Comparison of ENCODE assay signal across 8 cellular contexts in genomic region chr7:116209561-116210070, GRCh38. TPM values are rescaled to one million over a fixed set of nuclear protein-coding genes. Genes with fewer than 3 reads are reported as not detected.
A peak's percentile ranks its signal among the peaks of the same experiment; 100 is the strongest.
DNase-seq lines count a peak whose midpoint lies in the region; ATAC-seq and TF ChIP-seq lines count a peak whose summit lies in the region.

No MANE protein-coding gene starts in this region.

- CTCF ChIA-PET in activated CD8-positive, alpha-beta T cell treated with anti-CD3 and anti-CD28 coated beads, Interleukin-2, amount 10 ng/mL, durations not matched to agents 7 days and 5 days (lab: Charles Lee), result interaction anchor here (0.9 to 5.0 kb wide), 12 partner anchors 10 to 381 kb away, joined by 3 to 37 read pairs (median 6); no protein-coding TSS in a partner anchor

- TF ChIP-seq CTCF in transverse colon (IDR thresholded peaks at IDR 0.05), result no peak

- WGBS in transverse colon (ENCODE audit: low coverage in 1 of 2), 2 donors, result 94 to 100% methylated on average over 1 to 6 of the region's 6 CpGs

- H3K27ac Mint-ChIP-seq in activated CD8-positive, alpha-beta T cell treated with anti-CD3 and anti-CD28 coated beads, Interleukin-2, amount 10 ng/mL, durations not matched to agents 7 days and 5 days, result peak overlapping the region; percentile 40

- peak; percentile 19 for DNase-seq in stimulated activated CD4-positive, alpha-beta T cell treated with anti-CD3 and anti-CD28 coated beads, Interleukin-4, amount 100 ng/mL, for 24 hours
- DNase-seq in stimulated activated CD4-positive, alpha-beta T cell treated with anti-CD3 and anti-CD28 coated beads, Interleukin-12 subunit alpha, Interleukin-12 subunit beta, amount 100 ng/mL, for 4 hours, result no peak
- no peak for DNase-seq in activated CD8-positive, alpha-beta T cell treated with anti-CD3 and anti-CD28 coated beads, Interleukin-2, amount 10 ng/mL, durations not matched to agents 7 days and 5 days
- DNase-seq in iris pigment epithelial cell (ENCODE audit: low read depth) (peak; percentile 30), transverse colon (no peak), ecto neural progenitor cell (ENCODE audit: low spot score) (no peak)

- intact Hi-C loops in transverse colon (cut with DNase I; ENCODE audit: low total_unique reads), result no loop called here

- TF ChIP-seq POLR2A in transverse colon (IDR thresholded peaks at IDR 0.05), result no peak

- H3K27me3 Mint-ChIP-seq in activated CD8-positive, alpha-beta T cell treated with anti-CD3 and anti-CD28 coated beads, Interleukin-2, amount 10 ng/mL, durations not matched to agents 7 days and 5 days (ENCODE audit: low read depth), result peaks cover 2% of the 10 kb centered on the region

- no peak for ATAC-seq in activated CD8-positive, alpha-beta T cell treated with anti-CD3 and anti-CD28 coated beads, Interleukin-2, amount 10 ng/mL, durations not matched to agents 7 days and 5 days
- ATAC-seq in HG03045 (IDR thresholded peaks at IDR 0.05; ENCODE audit: unreplicated experiment) (no peak), HG03097 (IDR thresholded peaks at IDR 0.05; ENCODE audit: low FRiP score, unreplicated experiment) (no peak)

- peaks cover 34% of the 10 kb centered on the region for H3K4me1 Mint-ChIP-seq in activated CD8-positive, alpha-beta T cell treated with anti-CD3 and anti-CD28 coated beads, Interleukin-2, amount 10 ng/mL, durations not matched to agents 7 days and 5 days (ENCODE audit: low read depth)

- H3K27ac ChIP-seq in transverse colon, result peak overlapping the region; percentile 94 to 98 (median 96)

- in situ Hi-C loops in transverse colon (cut with MboI; ENCODE audit: low pct_ligation_motif_present in 1 of 4, low pct_unique_long_range_greater_than_20kb in 1 of 4, low sequenced_read_pairs in 3 of 4), result no loop called here

- peaks cover 21% of the 10 kb centered on the region for H3K36me3 Mint-ChIP-seq in activated CD8-positive, alpha-beta T cell treated with anti-CD3 and anti-CD28 coated beads, Interleukin-2, amount 10 ng/mL, durations not matched to agents 7 days and 5 days (ENCODE audit: low read depth)

- TF ChIP-seq EP300 in transverse colon (IDR thresholded peaks at IDR 0.05; ENCODE audit: low read depth), result no peak

- H3K27me3 ChIP-seq in transverse colon, result no peaks in the 10 kb centered on the region

- H3K4me1 ChIP-seq in transverse colon, result peaks cover 0 to 28% (median 15%) of the 10 kb centered on the region in 4 donors

- no peak overlapping the region for H3K4me3 ChIP-seq in transverse colon

- no peaks in the 10 kb centered on the region for H3K9me3 ChIP-seq in transverse colon

- H3K4me3 Mint-ChIP-seq in activated CD8-positive, alpha-beta T cell treated with anti-CD3 and anti-CD28 coated beads, Interleukin-2, amount 10 ng/mL, durations not matched to agents 7 days and 5 days, result peak overlapping the region; percentile 58

- H3K36me3 ChIP-seq in transverse colon, result no peaks in the 10 kb centered on the region

- no peaks in the 10 kb centered on the region for H3K9me3 Mint-ChIP-seq in activated CD8-positive, alpha-beta T cell treated with anti-CD3 and anti-CD28 coated beads, Interleukin-2, amount 10 ng/mL, durations not matched to agents 7 days and 5 days (ENCODE audit: insufficient read depth)

- POLR2A ChIA-PET in activated CD8-positive, alpha-beta T cell treated with anti-CD3 and anti-CD28 coated beads, Interleukin-2, amount 10 ng/mL, durations not matched to agents 7 days and 5 days (lab: Charles Lee), result interaction anchor here (1.1 to 3.0 kb wide), 4 partner anchors 16 to 654 kb away, joined by 3 to 10 read pairs (median 4); no protein-coding TSS in a partner anchor

RNA-seq across cellular contexts. Expression of gene TES, which starts 0.7 kb away (rescaled TPM):
- 100 to 1,000 TPM; 110 to 112 TPM for total RNA-seq in activated CD8-positive, alpha-beta T cell treated with anti-CD3 and anti-CD28 coated beads, Interleukin-2, amount 10 ng/mL, durations not matched to agents 7 days and 5 days
- 100 to 1,000 TPM in 3 of 4 donors, 10 to 100 TPM in 1; 77.4 to 119 (median 115) TPM for total RNA-seq in transverse colon

Comparison
In these comparisons a context has a peak if more than half of its experiments do, and no peak if none do; other contexts are left out.
1. DNase-seq: peak in stimulated activated CD4-positive, alpha-beta T cell treated with anti-CD3 and anti-CD28 coated beads, Interleukin-4, amount 100 ng/mL, for 24 hours (single experiment) and iris pigment epithelial cell (single experiment); none in stimulated activated CD4-positive, alpha-beta T cell treated with anti-CD3 and anti-CD28 coated beads, Interleukin-12 subunit alpha, Interleukin-12 subunit beta, amount 100 ng/mL, for 4 hours (single experiment), activated CD8-positive, alpha-beta T cell treated with anti-CD3 and anti-CD28 coated beads, Interleukin-2, amount 10 ng/mL, durations not matched to agents 7 days and 5 days (single experiment), transverse colon (single experiment) and ecto neural progenitor cell (single experiment).